In genomic region chr7:35906191-35906908, GRCh38 we compare ENCODE assay signal across 8 cellular contexts.
DNase-seq lines count a peak whose midpoint lies in the region; ATAC-seq, FAIRE-seq and TF ChIP-seq lines count a peak whose summit lies in the region.

No MANE protein-coding gene starts in this region.

- intact Hi-C loops in A673 (cut with micrococcal nuclease; ENCODE audit: unreplicated experiment): loop anchor here (1.0 to 10.0 kb wide), 5 partner anchors 102 to 482 kb away; partner anchors contain the start of gene SEPTIN7

- peaks cover 27% of the 10 kb centered on the region for H3K36me3 ChIP-seq in A673 (ENCODE audit: insufficient read depth, low read length, poor library complexity, severe bottlenecking)
- no peaks in the 10 kb centered on the region for H3K36me3 ChIP-seq in bronchial epithelial cell (ENCODE audit: control insufficient read depth, insufficient read depth, low read length)

- H3K27me3 ChIP-seq in A673 (replicated peaks; ENCODE audit: insufficient read depth, low read depth, low read length, poor library complexity) (no peaks in the 10 kb centered on the region), bronchial epithelial cell (ENCODE audit: control insufficient read depth, insufficient read depth, low read length) (no peaks in the 10 kb centered on the region)

- DNase-seq in A673 (ENCODE audit: low spot score) (peak; percentile 87), NCI-H2227 (lab: John Stamatoyannopoulos, UW; ENCODE audit: unreplicated experiment) (peak; percentile 70), bronchial epithelial cell (ENCODE audit: low read depth) (peak; percentile 78), islet precursor cell (peak; percentile 78)
- peak; percentile 44 to 68 for DNase-seq in stimulated activated CD4-positive, alpha-beta T cell treated with anti-CD3 and anti-CD28 coated beads, Interleukin-2, amount 100 ng/mL, for 24 hours

- H3K4me3 ChIP-seq in A673 (ENCODE audit: low read depth, low read length, poor library complexity, severe bottlenecking) (no peak overlapping the region), WI38 (ENCODE audit: low read depth, low read length) (no peak overlapping the region), bronchial epithelial cell (ENCODE audit: low read depth, low read length) (no peak overlapping the region)

- no TSS peak for BruUV-seq in A673 (replicated peaks; lab: Mats Ljungman, UMichigan)

- no peaks in the 10 kb centered on the region for H3K9me3 ChIP-seq in A673 (ENCODE audit: low read depth, low read length, poor library complexity, severe bottlenecking)

- peaks cover 32% of the 10 kb centered on the region for H3K4me1 ChIP-seq in A673 (ENCODE audit: insufficient read depth, low read length, poor library complexity, severe bottlenecking)

- no peak for FAIRE-seq in bronchial epithelial cell (lab: Jason Lieb, UNC)

- TF ChIP-seq CTCF in A673 (conservative IDR thresholded peaks at IDR 0.05; ENCODE audit: low read depth, low read length) (peak; percentile 85), WI38 (IDR thresholded peaks at IDR 0.05; ENCODE audit: low read depth, low read length) (peak; percentile 80), bronchial epithelial cell (IDR thresholded peaks at IDR 0.05; ENCODE audit: insufficient read depth, low read length, severe bottlenecking) (peak; percentile 81)

- POLR2A ChIA-PET in A673 (lab: Charles Lee; ENCODE audit: low non-redundant PET): no interaction called here

- ATAC-seq in GM18520 (IDR thresholded peaks at IDR 0.05; ENCODE audit: unreplicated experiment) (peak; percentile 63), HG03103 (IDR thresholded peaks at IDR 0.05; ENCODE audit: low read depth, unreplicated experiment) (peak; percentile 77)

- H3K27ac ChIP-seq in A673 (ENCODE audit: low read depth, low read length, poor library complexity, severe bottlenecking): no peak overlapping the region

- CTCF ChIA-PET in A673 (lab: Charles Lee): interaction anchor here (0.5 to 1.2 kb wide), 4 partner anchors 11 to 708 kb away, joined by 3 to 10 read pairs (median 4); no protein-coding TSS in a partner anchor
